14 cellular contexts compared by ENCODE assay signal in genomic region chr18:37451239-37451825, GRCh38.
A peak's percentile ranks its signal among the peaks of the same experiment; 100 is the strongest.
DNase-seq lines count a peak whose midpoint lies in the region; TF ChIP-seq lines count a peak whose summit lies in the region.
"Had no signal": no experiment of that assay in that cellular context is flagged by ENCODE, and none has a peak within 500 bp of the region (broad histone marks: within the 10 kb centered on the region; RNA-seq: fewer than 3 reads in every experiment).

No MANE protein-coding gene starts in this region.

- H2AFZ ChIP-seq in Loucy (ENCODE audit: low read length) = no peak overlapping the region; the same call in 1 of the 2 replicates

- no peak overlapping the region for H3K4me2 ChIP-seq in Loucy (ENCODE audit: low read depth, low read length, poor library complexity, severe bottlenecking)

- peak overlapping the region; percentile 34 for H3K9ac ChIP-seq in Loucy (ENCODE audit: low read depth, low read length, poor library complexity, severe bottlenecking)
- H3K9ac ChIP-seq: BLaER1 had no signal

- no peaks in the 10 kb centered on the region for H4K20me1 ChIP-seq in Loucy (ENCODE audit: insufficient read depth, low read length, poor library complexity, severe bottlenecking)
- H4K20me1 ChIP-seq: BLaER1 had no signal

- no peaks in the 10 kb centered on the region for H3K9me2 ChIP-seq in Loucy (replicated peaks; ENCODE audit: low read depth, low read length)

- TF ChIP-seq CTCF in Loucy (conservative IDR thresholded peaks at IDR 0.05; ENCODE audit: low read length) (no peak), glutamatergic neuron (IDR thresholded peaks at IDR 0.05; ENCODE audit: partially characterized antibody, unreplicated experiment) (no peak), nephron progenitor cell (IDR thresholded peaks at IDR 0.05) (no peak)

- H3K4me3 ChIP-seq in Loucy (ENCODE audit: low read length, poor library complexity, severe bottlenecking) = no peak overlapping the region
- H3K4me3 ChIP-seq: BLaER1, HAP-1 had no signal

- peaks cover 22% of the 10 kb centered on the region for H3K4me1 ChIP-seq in Loucy (ENCODE audit: insufficient read depth, low read length, poor library complexity, severe bottlenecking)
- H3K4me1 ChIP-seq: HAP-1 had no signal

- H3K79me2 ChIP-seq in Loucy (ENCODE audit: insufficient read depth, low read length) = no peaks in the 10 kb centered on the region

- no peaks in the 10 kb centered on the region for H3K27me3 ChIP-seq in Loucy (ENCODE audit: insufficient read depth, low read length, poor library complexity, severe bottlenecking)
- H3K27me3 ChIP-seq: BLaER1 had no signal

- H3K4me1 Mint-ChIP-seq in glutamatergic neuron (ENCODE audit: low read depth, unreplicated experiment) = peaks cover 35% of the 10 kb centered on the region
- peaks cover 86% of the 10 kb centered on the region for H3K4me1 Mint-ChIP-seq in nephron progenitor cell

- no peaks in the 10 kb centered on the region for H3K36me3 Mint-ChIP-seq in glutamatergic neuron (ENCODE audit: unreplicated experiment)
- no peaks in the 10 kb centered on the region for H3K36me3 Mint-ChIP-seq in nephron progenitor cell (ENCODE audit: low read depth)
- H3K36me3 Mint-ChIP-seq: CD8-positive, alpha-beta T cell had no signal

- DNase-seq in glutamatergic neuron = no peak
- DNase-seq in nephron progenitor cell = no peak
- peak; percentile 38 for DNase-seq in retina
- DNase-seq in NCI-H748 treated with DMSO at 0.1 percent for 48 hours (lab: John Stamatoyannopoulos, UW) = no peak
- no peak for DNase-seq in globus pallidus (ENCODE audit: low spot score)
- DNase-seq in effector CD4-positive, alpha-beta T cell = no peak
- DNase-seq: CD8-positive, alpha-beta T cell; NCI-H1694 treated with DMSO at 0.1 percent for 48 hours; NCI-H2107; NCI-H526 treated with DMSO at 0.1 percent for 48 hours; OCI-M1 had no signal

- no peaks in the 10 kb centered on the region for H3K9me3 ChIP-seq in Loucy (ENCODE audit: insufficient read depth, low read depth, low read length)
- H3K9me3 ChIP-seq: BLaER1, HAP-1 had no signal

- H3K27me3 Mint-ChIP-seq in glutamatergic neuron (ENCODE audit: unreplicated experiment) (peaks cover 9% of the 10 kb centered on the region), nephron progenitor cell (ENCODE audit: low read depth, poor library complexity) (peaks cover 5% of the 10 kb centered on the region)

- H3K27ac Mint-ChIP-seq in glutamatergic neuron (ENCODE audit: unreplicated experiment) (peak overlapping the region; percentile 83), nephron progenitor cell (no peak overlapping the region)
- H3K27ac Mint-ChIP-seq: CD8-positive, alpha-beta T cell had no signal

- H3K4me3 Mint-ChIP-seq in glutamatergic neuron (ENCODE audit: unreplicated experiment) (peak overlapping the region; percentile 61), nephron progenitor cell (peak overlapping the region; percentile 0)
- H3K4me3 Mint-ChIP-seq: CD8-positive, alpha-beta T cell had no signal

- H3K9me3 Mint-ChIP-seq in glutamatergic neuron (ENCODE audit: unreplicated experiment) = peaks cover 19% of the 10 kb centered on the region
- no peaks in the 10 kb centered on the region for H3K9me3 Mint-ChIP-seq in nephron progenitor cell
- H3K9me3 Mint-ChIP-seq: CD8-positive, alpha-beta T cell had no signal

- no peaks in the 10 kb centered on the region for H3F3A ChIP-seq in Loucy (ENCODE audit: low read depth)

- H3K36me3 ChIP-seq in Loucy (ENCODE audit: insufficient read depth, low read length) = no peaks in the 10 kb centered on the region
- H3K36me3 ChIP-seq: BLaER1, HAP-1 had no signal
